Comparison of ENCODE assay signal across 11 cellular contexts in genomic region chrX:72142094-72142843, GRCh38. TPM values are rescaled to one million over a fixed set of nuclear protein-coding genes. Genes with fewer than 3 reads are reported as not detected.
DNase-seq lines count a peak whose midpoint lies in the region; ATAC-seq and TF ChIP-seq lines count a peak whose summit lies in the region.
"Had no signal": no experiment of that assay in that cellular context is flagged by ENCODE, and none has a peak within 500 bp of the region (broad histone marks: within the 10 kb centered on the region; RNA-seq: fewer than 3 reads in every experiment).

No MANE protein-coding gene starts in this region.

- H3K27me3 Mint-ChIP-seq in CD4-positive, alpha-beta T cell = no peaks in the 10 kb centered on the region
- H3K27me3 Mint-ChIP-seq: activated naive CD4-positive, alpha-beta T cell treated with anti-CD3 and anti-CD28 coated beads, Interleukin-2, amount 50 U/mL, for 24 hours had no signal

- H3K36me3 Mint-ChIP-seq in CD4-positive, alpha-beta T cell (ENCODE audit: low read depth) = peaks cover 6% of the 10 kb centered on the region

- H3K4me3 Mint-ChIP-seq in CD4-positive, alpha-beta T cell = no peak overlapping the region
- H3K4me3 Mint-ChIP-seq: activated CD4-positive, alpha-beta T cell treated with anti-CD3 and anti-CD28 coated beads for 36 hours; activated naive CD4-positive, alpha-beta T cell treated with anti-CD3 and anti-CD28 coated beads, Interleukin-2, amount 50 U/mL, for 24 hours had no signal

- H3K4me1 Mint-ChIP-seq in CD4-positive, alpha-beta T cell (ENCODE audit: low read depth) = peaks cover 29% of the 10 kb centered on the region

- ATAC-seq in CD4-positive, alpha-beta T cell (ENCODE audit: poor library complexity) = no peak
- ATAC-seq in esophagus mucosa = no peak

- intact Hi-C loops in CD4-positive, alpha-beta T cell (cut with DNase I, micrococcal nuclease) = no loop called here

- H3K9me3 ChIP-seq in CD4-positive, alpha-beta T cell (ENCODE audit: control insufficient read depth, low read length) = no peaks in the 10 kb centered on the region

- H3K27ac ChIP-seq in CD4-positive, alpha-beta T cell (ENCODE audit: low read depth, low read length) = no peak overlapping the region

- POLR2A ChIA-PET in CD4-positive, alpha-beta T cell (lab: Charles Lee) = interaction anchor here (1.3 kb wide), 1 partner anchor 39 kb away, joined by 3 read pairs; the partner anchor contains the start of gene PIN4
- POLR2A ChIA-PET in HEK293T (lab: Yijun Ruan, JAX) = interaction anchor here (0.6 to 1.7 kb wide), 3 partner anchors 11 to 39 kb away, joined by 3 to 8 read pairs (median 5); partner anchors contain the start of genes PIN4 and RTL5

- no peaks in the 10 kb centered on the region for H3K9me3 Mint-ChIP-seq in CD4-positive, alpha-beta T cell
- H3K9me3 Mint-ChIP-seq: activated naive CD4-positive, alpha-beta T cell treated with anti-CD3 and anti-CD28 coated beads, Interleukin-2, amount 50 U/mL, for 24 hours had no signal

- DNase-seq in CD4-positive, alpha-beta T cell = no peak
- DNase-seq in NAMALWA (ENCODE audit: low spot score) (peak; percentile 27), NCI-H446 (lab: John Stamatoyannopoulos, UW) (peak; percentile 74 to 79), cerebellum (ENCODE audit: low spot score) (peak; percentile 84), HEK293T (ENCODE audit: extremely low spot score) (no peak), dedifferentiated amniotic fluid mesenchymal stem cell (ENCODE audit: extremely low spot score) (no peak)
- no peak for DNase-seq in stimulated activated CD4-positive, alpha-beta T cell treated with anti-CD3 and anti-CD28 coated beads, Interleukin-4, amount 100 ng/mL, for 4 hours
- DNase-seq: activated CD4-positive, alpha-beta T cell treated with anti-CD3 and anti-CD28 coated beads for 36 hours; RPMI8226 had no signal

- no peaks in the 10 kb centered on the region for H3K27me3 ChIP-seq in CD4-positive, alpha-beta T cell (ENCODE audit: control insufficient read depth, insufficient read depth, low read length)

- TF ChIP-seq CTCF in CD4-positive, alpha-beta T cell (IDR thresholded peaks at IDR 0.05) = no peak

- peak overlapping the region; percentile 49 for H3K27ac Mint-ChIP-seq in CD4-positive, alpha-beta T cell
- H3K27ac Mint-ChIP-seq: activated CD4-positive, alpha-beta T cell treated with anti-CD3 and anti-CD28 coated beads for 36 hours; activated naive CD4-positive, alpha-beta T cell treated with anti-CD3 and anti-CD28 coated beads, Interleukin-2, amount 50 U/mL, for 24 hours had no signal

- CTCF ChIA-PET in CD4-positive, alpha-beta T cell (lab: Charles Lee) = interaction anchor here (1.3 to 1.4 kb wide), 2 partner anchors 16 to 93 kb away, joined by 3 to 5 read pairs; no protein-coding TSS in a partner anchor
- CTCF ChIA-PET in HEK293T (lab: Yijun Ruan, JAX) = no interaction called here

TF ChIP-seq in HEK293T, 16 proteins besides CTCF, POLR2A, EP300 and RAD21:
- TF ChIP-seq L3MBTL2 (conservative IDR thresholded peaks at IDR 0.05) (no peak), LEF1 (IDR thresholded peaks at IDR 0.05; ENCODE audit: borderline replicate concordance) (no peak), HDGF (IDR thresholded peaks at IDR 0.05; ENCODE audit: borderline replicate concordance) (no peak), BHLHE40 (IDR thresholded peaks at IDR 0.05; ENCODE audit: borderline replicate concordance) (no peak), ARNT (IDR thresholded peaks at IDR 0.05) (no peak), SUZ12 (IDR thresholded peaks at IDR 0.05) (no peak), SP1 (IDR thresholded peaks at IDR 0.05) (no peak), FOXA1 (IDR thresholded peaks at IDR 0.05) (no peak), FOXK2 (IDR thresholded peaks at IDR 0.05) (no peak), TARDBP (IDR thresholded peaks at IDR 0.05) (no peak), PKNOX1 (IDR thresholded peaks at IDR 0.05) (no peak), NFRKB (IDR thresholded peaks at IDR 0.05) (no peak), ZNF384 (IDR thresholded peaks at IDR 0.05) (no peak), ELF4 (IDR thresholded peaks at IDR 0.05) (no peak), FOXM1 (IDR thresholded peaks at IDR 0.05; ENCODE audit: borderline replicate concordance) (no peak), CTBP1 (IDR thresholded peaks at IDR 0.05; ENCODE audit: borderline replicate concordance) (no peak)

RNA-seq across cellular contexts. Expression of gene RTL5, which starts 10.6 kb away (rescaled TPM):
- total RNA-seq in CD4-positive, alpha-beta T cell = 1 to 10 TPM; 1.1 to 1.2 TPM
- 5.2 TPM for total RNA-seq in cerebellum
- total RNA-seq in esophagus mucosa = 0.20 TPM

RNA-seq across cellular contexts. Expression of gene PIN4, which starts 39.3 kb away (rescaled TPM):
- total RNA-seq in CD4-positive, alpha-beta T cell = 1 to 10 TPM in 1 of 2 experiments, under 1 TPM in 1; 0.92 to 1.2 TPM
- total RNA-seq in cerebellum = 15.3 TPM
- total RNA-seq in esophagus mucosa = 7.1 TPM

Comparison
In these comparisons a context has a peak if more than half of its experiments do, and no peak if none do; other contexts are left out.
1. DNase-seq: peak in NAMALWA (single experiment), NCI-H446 (2 of 2) and cerebellum (single experiment); none in CD4-positive, alpha-beta T cell (0 of 10), stimulated activated CD4-positive, alpha-beta T cell treated with anti-CD3 and anti-CD28 coated beads, Interleukin-4, amount 100 ng/mL, for 4 hours (0 of 2), HEK293T (single experiment) and dedifferentiated amniotic fluid mesenchymal stem cell (single experiment).